In the genomic region with DNA sequence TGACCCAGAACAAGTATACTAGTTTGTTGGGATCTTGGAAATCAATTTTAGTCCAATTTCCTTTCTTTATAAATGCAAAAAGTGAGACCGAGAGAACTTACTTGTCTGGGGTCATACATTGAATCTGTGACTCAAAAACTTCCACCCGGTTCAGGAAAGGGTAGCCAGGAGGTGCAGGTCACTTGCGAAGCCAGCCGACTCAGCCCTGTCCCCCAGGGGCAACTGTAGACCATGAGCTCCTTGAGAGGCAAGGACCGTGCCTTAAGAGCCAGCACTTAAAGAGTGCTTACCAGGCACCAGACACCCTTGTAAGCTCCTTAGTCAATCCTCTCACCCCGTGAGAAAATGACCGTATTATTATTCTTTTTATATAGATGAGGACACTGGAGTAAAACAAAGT, we compare ENCODE assay signal across 8 cellular contexts. TPM values are rescaled to one million over a fixed set of nuclear protein-coding genes. Genes with fewer than 3 reads are reported as not detected.
A peak's percentile ranks its signal among the peaks of the same experiment; 100 is the strongest.
DNase-seq lines count a peak whose midpoint lies in the region; ATAC-seq and TF ChIP-seq lines count a peak whose summit lies in the region.

No MANE protein-coding gene starts in this region.

- peak overlapping the region; percentile 83 for H2AFZ ChIP-seq in mammary epithelial cell (ENCODE audit: low read depth, low read length)

- no peak for TF ChIP-seq CTCF in AG04449 (IDR thresholded peaks at IDR 0.05; ENCODE audit: insufficient read depth, low read length, missing control alignments)
- TF ChIP-seq CTCF in mammary epithelial cell (conservative IDR thresholded peaks at IDR 0.05 in 1 of 2, IDR thresholded peaks at IDR 0.05 in 1 of 2; ENCODE audit: extremely low read depth in 1 of 2, insufficient read depth in 1 of 2, low read depth in 1 of 2, low read length in 2 of 2), result no peak
- TF ChIP-seq CTCF in GM10266 (IDR thresholded peaks at IDR 0.05; ENCODE audit: control insufficient read depth, insufficient read depth, low read depth, missing control alignments), result no peak

- intact Hi-C loops in mammary epithelial cell (cut with micrococcal nuclease), result no loop called here

- no peak for TF ChIP-seq POLR2A in erythroblast (IDR thresholded peaks at IDR 0.05; ENCODE audit: low read length)

- in situ Hi-C loops in mammary epithelial cell (cut with MboI; ENCODE audit: low sequenced_read_pairs in 2 of 2), result no loop called here

- BruUV-seq in mammary epithelial cell (replicated peaks; lab: Mats Ljungman, UMichigan), result TSS peak; percentile 73

- dilution Hi-C loops in mammary epithelial cell (cut with HindIII; ENCODE audit: low sequenced_read_pairs), result no loop called here

- H3K27me3 ChIP-seq in HUES48 (ENCODE audit: control insufficient read depth, insufficient read depth, low read length) (no peaks in the 10 kb centered on the region), mammary epithelial cell (ENCODE audit: insufficient read depth, low read length) (no peaks in the 10 kb centered on the region), mucosa of rectum (ENCODE audit: control insufficient read depth in 2 of 2, insufficient read depth in 2 of 2, low read length in 2 of 2) (peaks cover 3 to 5% of the 10 kb centered on the region in 2 donors)

- H3K4me2 ChIP-seq in mammary epithelial cell (ENCODE audit: insufficient read depth, low read depth, low read length), result peak overlapping the region; percentile 82

- H3K4me3 ChIP-seq in AG04449 (ENCODE audit: low read depth, low read length) (peak overlapping the region; percentile 86), HUES48 (ENCODE audit: low read depth, low read length) (peak overlapping the region; percentile 79), mammary epithelial cell (replicated peaks in 1 of 3; ENCODE audit: insufficient read depth in 1 of 3, low read depth in 2 of 3, low read length in 3 of 3) (peak overlapping the region; percentile 37 to 62 (median 60)), mucosa of rectum (ENCODE audit: low read length in 2 of 2) (peak overlapping the region; percentile 86 to 96)

- no peak for DNase-seq in AG04449 (ENCODE audit: low read depth, low spot score)
- DNase-seq in mammary epithelial cell, result no peak
- no peak for DNase-seq in cerebellar nuclear complex (lab: John Stamatoyannopoulos, UW)
- no peak for DNase-seq in GM10266 (ENCODE audit: extremely low spot score)
- DNase-seq in erythroblast (lab: John Stamatoyannopoulos, UW), result no peak

- H3K9ac ChIP-seq in HUES48 (ENCODE audit: low read depth, low read length) (no peak overlapping the region), mammary epithelial cell (ENCODE audit: insufficient read depth, low read length) (peak overlapping the region; percentile 40), mucosa of rectum (ENCODE audit: low read depth in 1 of 2, low read length in 2 of 2) (peak overlapping the region; percentile 76 to 93)

- H4K20me1 ChIP-seq in mammary epithelial cell (ENCODE audit: insufficient read depth, low read length), result no peaks in the 10 kb centered on the region

- H3K9me3 ChIP-seq in HUES48 (ENCODE audit: control insufficient read depth, insufficient read depth, low read length), result no peaks in the 10 kb centered on the region
- H3K9me3 ChIP-seq in mammary epithelial cell (replicated peaks; ENCODE audit: insufficient read depth, low read length), result no peaks in the 10 kb centered on the region
- no peaks in the 10 kb centered on the region for H3K9me3 ChIP-seq in mucosa of rectum (ENCODE audit: control insufficient read depth in 2 of 2, low read length in 2 of 2)

- POLR2A ChIA-PET in AG04449 (lab: Yijun Ruan, JAX), result interaction anchor here (0.6 to 2.1 kb wide), 4 partner anchors 16 to 102 kb away, joined by 3 to 25 read pairs (median 3); partner anchors contain the start of genes NCKAP5L and TMBIM6

- H3K36me3 ChIP-seq in HUES48 (ENCODE audit: control insufficient read depth, insufficient read depth, low read length) (no peaks in the 10 kb centered on the region), mammary epithelial cell (ENCODE audit: insufficient read depth, low read length) (peaks cover 3% of the 10 kb centered on the region), mucosa of rectum (ENCODE audit: control insufficient read depth in 2 of 2, insufficient read depth in 2 of 2, low read length in 2 of 2) (no peaks in the 10 kb centered on the region)

- peaks cover 5% of the 10 kb centered on the region; the same call in 1 of the 2 replicates for H3K4me1 ChIP-seq in HUES48 (ENCODE audit: control insufficient read depth, insufficient read depth, low read length)
- H3K4me1 ChIP-seq in mammary epithelial cell (ENCODE audit: insufficient read depth, low read length), result peaks cover 17% of the 10 kb centered on the region
- H3K4me1 ChIP-seq in mucosa of rectum (ENCODE audit: control insufficient read depth in 2 of 2, insufficient read depth in 2 of 2, low read length in 2 of 2), result peaks cover 3 to 10% of the 10 kb centered on the region in 2 donors

- CTCF ChIA-PET in AG04449 (lab: Yijun Ruan, JAX), result interaction anchor here (0.6 to 8.6 kb wide), 6 partner anchors 20 to 123 kb away, joined by 3 to 78 read pairs (median 6); no protein-coding TSS in a partner anchor
- CTCF ChIA-PET in mammary epithelial cell (lab: Charles Lee; ENCODE audit: low non-redundant PET), result interaction anchor here (0.6 to 0.7 kb wide), 3 partner anchors 23 to 123 kb away, joined by 3 read pairs; no protein-coding TSS in a partner anchor

- ATAC-seq in GM21423 (IDR thresholded peaks at IDR 0.05; ENCODE audit: unreplicated experiment), result no peak

- H3K27ac ChIP-seq in HUES48 (ENCODE audit: low read depth, low read length), result peak overlapping the region; percentile 85
- H3K27ac ChIP-seq in mammary epithelial cell (ENCODE audit: insufficient read depth, low read depth, low read length), result peak overlapping the region; percentile 84
- H3K27ac ChIP-seq in mucosa of rectum (ENCODE audit: low read depth in 2 of 2, low read length in 2 of 2), result peak overlapping the region; percentile 92 to 95

- WGBS in mammary epithelial cell (ENCODE audit: low coverage, missing lambda C conversion rate), result 78% methylated on average over 7 of the region's 7 CpGs

- peaks cover 15% of the 10 kb centered on the region for H3K79me2 ChIP-seq in mammary epithelial cell (ENCODE audit: insufficient read depth, low read length)

RNA-seq across cellular contexts. Expression of gene BCDIN3D, which starts 0.5 kb away (rescaled TPM):
- 1 to 10 TPM; 3.3 to 3.8 TPM for total RNA-seq in mammary epithelial cell
- 2.5 TPM for polyA plus RNA-seq in mammary epithelial cell
- 3.3 TPM for polyA minus RNA-seq in mammary epithelial cell

RNA-seq across cellular contexts. Expression of gene NCKAP5L, which starts 15.2 kb away (rescaled TPM):
- 10 to 100 TPM; 24.1 to 27.2 TPM for total RNA-seq in mammary epithelial cell
- polyA plus RNA-seq in mammary epithelial cell, result 6.4 TPM
- 13.5 TPM for polyA minus RNA-seq in mammary epithelial cell
